26 cellular contexts compared by ENCODE assay signal in the genomic region with DNA sequence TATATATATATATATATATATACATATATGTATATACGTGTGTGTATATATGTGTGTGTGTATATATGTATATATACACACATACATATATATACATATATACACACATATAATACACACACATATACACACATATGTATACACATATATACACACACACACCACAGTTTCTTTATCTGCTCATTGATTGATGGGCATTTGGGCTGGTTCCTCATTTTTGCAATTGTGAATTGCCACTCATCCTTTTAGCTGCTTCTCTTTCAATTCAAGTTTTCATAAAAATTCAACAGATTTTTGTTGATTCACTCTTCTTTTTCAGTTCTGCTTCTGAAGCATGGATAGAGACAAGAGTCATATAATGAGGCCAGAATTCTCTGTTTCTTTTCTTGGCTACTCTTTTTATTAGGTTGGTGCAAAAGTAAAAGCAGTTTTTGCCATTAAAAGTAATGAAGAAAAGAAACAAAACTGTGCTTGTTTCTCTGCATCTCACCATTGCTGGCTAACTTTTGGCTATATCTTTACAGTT.
"Had no signal": no experiment of that assay in that cellular context is flagged by ENCODE, and none has a peak within 500 bp of the region (broad histone marks: within the 10 kb centered on the region; RNA-seq: fewer than 3 reads in every experiment).

No MANE protein-coding gene starts in this region.

- H3K4me3 ChIP-seq: colonic mucosa, dorsolateral prefrontal cortex, esophagus muscularis mucosa, pancreas, psoas muscle, right atrium auricular region, thyroid gland, upper lobe of right lung had no signal

- H3K27ac Mint-ChIP-seq: activated B cell treated with CpG ODN at 0.5 μM for 24 hours; activated CD4-positive, alpha-beta T cell treated with anti-CD3 and anti-CD28 coated beads for 36 hours; activated naive CD8-positive, alpha-beta T cell treated with anti-CD3 and anti-CD28 coated beads, Interleukin-2, amount 10 ng/mL, durations not matched to agents 7 days and 5 days; activated T-helper 2 cell treated with anti-CD3 and anti-CD28 coated beads, Interferon-gamma antibody, Interleukin-2, Interleukin-4, amounts not matched to agents 10 μg/mL and 5 μg/mL and 100 μg/mL, durations not matched to agents 14 hours and 24 hours and 36 hours; nephron had no signal

- H3K4me3 Mint-ChIP-seq: activated B cell treated with CpG ODN at 0.5 μM for 24 hours; activated CD4-positive, alpha-beta T cell treated with anti-CD3 and anti-CD28 coated beads for 36 hours; activated T-cell treated with anti-CD3 and anti-CD28 coated beads, Interleukin-2, amount 50 U/mL, for 4 hours; effector memory CD8-positive, alpha-beta T cell; nephron; stimulated activated naive CD8-positive, alpha-beta T cell treated with anti-CD3 and anti-CD28 coated beads, Interleukin-15, Interleukin-2, amounts not matched to agents 100 ng/mL and 50 ng/mL, for 24 hours had no signal

- DNase-seq: activated B cell treated with CpG ODN at 0.5 μM for 24 hours; activated CD4-positive, alpha-beta T cell treated with anti-CD3 and anti-CD28 coated beads for 36 hours; activated CD4-positive, alpha-beta T cell treated with anti-CD3 and anti-CD28 coated beads, Interleukin-2, amount 50 U/mL, for 4 hours; activated CD8-positive, alpha-beta memory T cell treated with anti-CD3 and anti-CD28 coated beads for 24 hours; activated CD8-positive, alpha-beta memory T cell treated with anti-CD3 and anti-CD28 coated beads, Interleukin-2, amount 50 U/mL, for 4 hours; activated naive CD4-positive, alpha-beta T cell treated with Interleukin-2 at 50 U/mL for 16 hours; activated naive CD8-positive, alpha-beta T cell treated with anti-CD3 and anti-CD28 coated beads, Interleukin-2, amount 10 ng/mL, durations not matched to agents 7 days and 5 days; activated T-cell treated with anti-CD3 and anti-CD28 coated beads, Interleukin-2, amount 50 U/mL, for 4 hours; amygdala; colonic mucosa; dorsolateral prefrontal cortex; effector memory CD8-positive, alpha-beta T cell; hypothalamus; islet precursor cell; left cardiac atrium; pancreas; psoas muscle; stimulated activated CD4-positive, alpha-beta T cell treated with anti-CD3 and anti-CD28 coated beads, Interleukin-4, amount 100 ng/mL, for 24 hours; substantia nigra; thyroid gland; upper lobe of right lung had no signal

- H3K4me1 Mint-ChIP-seq: nephron had no signal

- ATAC-seq: activated CD4-positive, alpha-beta T cell treated with anti-CD3 and anti-CD28 coated beads for 36 hours; activated T-cell treated with anti-CD3 and anti-CD28 coated beads, Interleukin-2, amount 50 U/mL, for 4 hours; effector memory CD8-positive, alpha-beta T cell; left cardiac atrium; pancreas; psoas muscle; upper lobe of right lung had no signal

- H3K27me3 Mint-ChIP-seq: activated CD4-positive, alpha-beta T cell treated with anti-CD3 and anti-CD28 coated beads for 36 hours; activated naive CD8-positive, alpha-beta T cell treated with anti-CD3 and anti-CD28 coated beads, Interleukin-2, amount 10 ng/mL, durations not matched to agents 7 days and 5 days; effector memory CD8-positive, alpha-beta T cell; stimulated activated naive CD8-positive, alpha-beta T cell treated with anti-CD3 and anti-CD28 coated beads, Interleukin-15, Interleukin-2, amounts not matched to agents 100 ng/mL and 50 ng/mL, for 24 hours had no signal
